Comparison of ENCODE assay signal across 27 cellular contexts in genomic region chr4:10347281-10347795, GRCh38.
"Had no signal": no experiment of that assay in that cellular context is flagged by ENCODE, and none has a peak within 500 bp of the region (broad histone marks: within the 10 kb centered on the region; RNA-seq: fewer than 3 reads in every experiment).

No MANE protein-coding gene starts in this region.

- H3K36me3 ChIP-seq: adrenal gland, MG63, SJSA1 had no signal

- DNase-seq: activated CD4-positive, alpha-beta T cell treated with anti-CD3 and anti-CD28 coated beads for 4 hours; activated CD8-positive, alpha-beta memory T cell treated with anti-CD3 and anti-CD28 coated beads, Interleukin-2, amount 50 U/mL, for 48 hours; activated CD8-positive, alpha-beta T cell treated with anti-CD3 and anti-CD28 coated beads, Interleukin-2, amount 10 ng/mL, durations not matched to agents 7 days and 5 days; activated naive CD4-positive, alpha-beta T cell treated with anti-CD3 and anti-CD28 coated beads, Interleukin-2, amount 50 U/mL, for 16 hours; activated naive CD8-positive, alpha-beta T cell treated with anti-CD3 and anti-CD28 coated beads, Interleukin-2, amount 10 ng/mL, durations not matched to agents 7 days and 5 days; activated T-cell treated with anti-CD3 and anti-CD28 coated beads, Interleukin-2, amount 50 U/mL, for 1 hour; adrenal gland; anterior cingulate cortex; KBM-7; MG63; NCI-H1092 treated with DMSO at 0.1 percent for 48 hours; NCI-H1417 treated with DMSO at 0.1 percent for 48 hours; NCI-H1694 treated with DMSO at 0.1 percent for 48 hours; NCI-H2029 treated with DMSO at 0.1 percent for 48 hours; NCI-H345; NCI-H510A; NCI-H526 treated with DMSO at 0.1 percent for 48 hours; NCI-H82; NK-92 treated with Interleukin-12 subunit alpha and Interleukin-12 subunit beta, amount 100 ng/mL, for 24 hours; OCI-M1; SHP77; SW 1271 had no signal

- H3K9me3 ChIP-seq: adrenal gland, MG63, SJSA1 had no signal

- ATAC-seq: activated CD4-positive, CD25-positive, alpha-beta regulatory T cell treated with anti-CD3 and anti-CD28 coated beads, Interleukin-2, amount 50 U/mL, for 24 hours; activated CD8-positive, alpha-beta T cell treated with anti-CD3 and anti-CD28 coated beads, Interleukin-2, amount 10 ng/mL, durations not matched to agents 7 days and 5 days; Panc1; SK-N-SH treated with all-trans-retinoic acid at 6 μM for 48 hours had no signal

- H3K27me3 ChIP-seq: adrenal gland, MG63, SJSA1 had no signal

- H3K27ac ChIP-seq: adrenal gland, RWPE1, SJSA1 had no signal

- H3K4me1 ChIP-seq: adrenal gland, SJSA1 had no signal

- H3K4me3 ChIP-seq: adrenal gland, MG63, SJSA1 had no signal
